ENCODE assay signal across 14 cellular contexts in the genomic region with DNA sequence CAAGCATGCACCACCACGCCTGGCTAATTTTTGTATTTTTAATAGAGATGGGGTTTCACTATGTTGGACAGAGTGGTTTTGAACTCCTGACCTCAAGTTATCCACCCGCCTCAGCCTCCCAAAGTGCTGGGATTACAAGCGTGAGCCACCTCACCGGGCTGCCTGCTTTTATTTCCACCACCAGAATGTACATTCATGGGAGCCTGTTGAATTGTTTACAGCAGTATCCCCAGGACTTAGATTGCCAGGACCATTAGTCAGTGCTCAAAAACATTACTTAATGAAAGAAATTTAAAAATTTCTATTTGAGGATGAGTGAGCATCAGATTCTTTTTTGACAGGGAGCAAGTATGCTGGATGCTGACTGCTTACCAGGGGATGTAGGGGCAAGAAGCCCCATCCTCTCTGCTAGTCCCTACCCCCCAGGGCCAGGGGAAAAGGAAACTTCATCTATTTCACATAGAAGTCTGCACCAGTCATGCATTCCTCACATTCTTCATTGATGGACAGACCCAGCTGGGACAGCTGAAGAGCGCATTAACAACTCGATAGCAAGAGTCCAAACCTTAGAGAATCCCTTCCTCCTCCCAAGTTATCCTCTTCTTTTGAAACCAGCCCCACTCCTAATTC. TPM values are rescaled to one million over a fixed set of nuclear protein-coding genes. Genes with fewer than 3 reads are reported as not detected.
A peak's percentile ranks its signal among the peaks of the same experiment; 100 is the strongest.
DNase-seq lines count a peak whose midpoint lies in the region; ATAC-seq and TF ChIP-seq lines count a peak whose summit lies in the region.
"Had no signal": no experiment of that assay in that cellular context is flagged by ENCODE, and none has a peak within 500 bp of the region (broad histone marks: within the 10 kb centered on the region; RNA-seq: fewer than 3 reads in every experiment).

No MANE protein-coding gene starts in this region.

- H3K9ac ChIP-seq in HUES64 (ENCODE audit: low read depth, low read length), result no peak overlapping the region

- DNase-seq in AG08395 (ENCODE audit: low spot score) (peak; percentile 65), brain microvascular endothelial cell (peak; percentile 91), kidney tubule cell (ENCODE audit: low spot score) (peak; percentile 90), caudate nucleus (lab: John Stamatoyannopoulos, UW) (no peak), amygdala (lab: John Stamatoyannopoulos, UW) (no peak)
- DNase-seq: activated B cell treated with CpG ODN at 0.5 μM for 24 hours, AML-193, aorta, NCI-H1048, NCI-H510A treated with DMSO at 0.1 percent for 48 hours had no signal

- H3K4me1 ChIP-seq in HUES64 (ENCODE audit: insufficient read depth, low read length), result peaks cover 26% of the 10 kb centered on the region

- in situ Hi-C loops in brain microvascular endothelial cell (cut with HindIII; ENCODE audit: low pct_ligation_motif_present, low sequenced_read_pairs), result loop anchor here (25.0 kb wide), 1 partner anchor 326 kb away; no protein-coding TSS in a partner anchor

- no peaks in the 10 kb centered on the region for H3K9me3 ChIP-seq in HUES64 (ENCODE audit: insufficient read depth, low read depth, low read length)

- H3K27me3 ChIP-seq in HUES64 (ENCODE audit: insufficient read depth, low read length) (no peaks in the 10 kb centered on the region), brain microvascular endothelial cell (replicated peaks) (no peaks in the 10 kb centered on the region)

- H3K36me3 ChIP-seq in HUES64 (ENCODE audit: insufficient read depth, low read length), result no peaks in the 10 kb centered on the region
- H3K36me3 ChIP-seq in brain microvascular endothelial cell (replicated peaks), result no peaks in the 10 kb centered on the region

- H3K4me3 ChIP-seq in HUES64 (ENCODE audit: low read length) (no peak overlapping the region), brain microvascular endothelial cell (ENCODE audit: low read depth, low read length) (no peak overlapping the region)

- 58% methylated on average over 6 of the region's 6 CpGs for WGBS in HUES64

- H3K27ac ChIP-seq in HUES64 (ENCODE audit: low read depth, low read length) (peak overlapping the region; percentile 54), brain microvascular endothelial cell (peak overlapping the region; percentile 73), caudate nucleus (ENCODE audit: low read depth, low read length) (no peak overlapping the region)

- TF ChIP-seq CTCF in brain microvascular endothelial cell (IDR thresholded peaks at IDR 0.05; ENCODE audit: low read depth, low read length, missing control alignments), result no peak

- ATAC-seq in HG03280 (IDR thresholded peaks at IDR 0.05; ENCODE audit: unreplicated experiment) (no peak), GM18517 (IDR thresholded peaks at IDR 0.05; ENCODE audit: unreplicated experiment) (no peak)
- ATAC-seq: HCT116 had no signal

RNA-seq across cellular contexts. Expression of gene RGMB, which starts 10.3 kb away (rescaled TPM):
- polyA plus RNA-seq in HUES64 (2013, experiment 1 of 2), result 31.0 TPM
- 36.9 TPM for polyA plus RNA-seq in HUES64 (2013, experiment 2 of 2)

Comparison
In these comparisons a context has a peak if more than half of its experiments do, and no peak if none do; other contexts are left out.
1. DNase-seq: peak in AG08395 (single experiment), brain microvascular endothelial cell (single experiment) and kidney tubule cell (single experiment); none in caudate nucleus (0 of 61) and amygdala (0 of 56).